Comparison of ENCODE assay signal across 10 cellular contexts in genomic region chr14:100827751-100828447, GRCh38. TPM values are rescaled to one million over a fixed set of nuclear protein-coding genes. Genes with fewer than 3 reads are reported as not detected.
DNase-seq lines count a peak whose midpoint lies in the region; ATAC-seq, FAIRE-seq and TF ChIP-seq lines count a peak whose summit lies in the region.
"Had no signal": no experiment of that assay in that cellular context is flagged by ENCODE, and none has a peak within 500 bp of the region (broad histone marks: within the 10 kb centered on the region; RNA-seq: fewer than 3 reads in every experiment).

No MANE protein-coding gene starts in this region.

- H3K9me3 ChIP-seq in right lobe of liver (no peaks in the 10 kb centered on the region), uterus (no peaks in the 10 kb centered on the region)

- ATAC-seq in Right ventricle myocardium inferior (peak; percentile 47), Right ventricle myocardium superior (ENCODE audit: poor library complexity) (no peak), right lobe of liver (peak; percentile 46 to 70 (median 52)), HG02678 (IDR thresholded peaks at IDR 0.05; ENCODE audit: unreplicated experiment) (no peak)

- TF ChIP-seq CTCF in cardiac fibroblast (IDR thresholded peaks at IDR 0.05; ENCODE audit: low read depth, low read length) (peak; percentile 52), right lobe of liver (IDR thresholded peaks at IDR 0.05) (peak; percentile 37 to 59 (median 40)), uterus (IDR thresholded peaks at IDR 0.05) (no peak), D721Med (IDR thresholded peaks at IDR 0.05; ENCODE audit: insufficient read depth, missing control alignments) (no peak)

- no peaks in the 10 kb centered on the region for H3K4me1 ChIP-seq in right lobe of liver
- no peaks in the 10 kb centered on the region for H3K4me1 ChIP-seq in uterus

- H3K27ac ChIP-seq in right lobe of liver = no peak overlapping the region
- H3K27ac ChIP-seq in uterus = no peak overlapping the region

- TF ChIP-seq POLR2A in right lobe of liver (IDR thresholded peaks at IDR 0.05) (no peak), uterus (IDR thresholded peaks at IDR 0.05) (no peak)

- H3K4me3 ChIP-seq in cardiac fibroblast (replicated peaks in 1 of 2; ENCODE audit: low read depth in 2 of 2, low read length in 2 of 2) (peak overlapping the region; percentile 58 to 68), right lobe of liver (peak overlapping the region in 2 of 3 donors; percentile 10 to 21), uterus (peak overlapping the region; percentile 32 to 35)

- intact Hi-C loops in Right ventricle myocardium inferior (cut with DNase I) (loop anchor here (10.0 kb wide), 1 partner anchor 163 kb away; no protein-coding TSS in a partner anchor), Right ventricle myocardium superior (cut with DNase I) (no loop called here), right lobe of liver (cut with DNase I) (loop anchor here in 1 of 2 donors (10.0 kb wide), 1 partner anchor 113 kb away; no protein-coding TSS in a partner anchor), uterus (cut with DNase I; ENCODE audit: low total_unique reads) (no loop called here)

- H3K36me3 ChIP-seq in right lobe of liver (no peaks in the 10 kb centered on the region), uterus (no peaks in the 10 kb centered on the region)

- no peaks in the 10 kb centered on the region for H3K27me3 ChIP-seq in right lobe of liver
- H3K27me3 ChIP-seq in uterus = no peaks in the 10 kb centered on the region

- WGBS in right lobe of liver (ENCODE audit: insufficient coverage, low coverage, low lambda C conversion rate, missing lambda C conversion rate) = 40% methylated on average over 2 of the region's 43 CpGs

- FAIRE-seq in D721Med (lab: Jason Lieb, UNC) = no peak
- FAIRE-seq: islet of Langerhans had no signal

- DNase-seq in Right ventricle myocardium inferior (ENCODE audit: missing footprints) (peak; percentile 39), Right ventricle myocardium superior (no peak), cardiac fibroblast (ENCODE audit: low read depth in 2 of 2) (peak; percentile 80 to 81), right lobe of liver (no peak), uterus (no peak), NCI-H187 (lab: John Stamatoyannopoulos, UW) (no peak), D721Med (ENCODE audit: insufficient read length, low spot score) (no peak)
- DNase-seq: CD4-positive, CD25-positive, alpha-beta regulatory T cell had no signal

RNA-seq across cellular contexts. Expression of gene MEG3, which starts 2.0 kb away (rescaled TPM):
- total RNA-seq in Right ventricle myocardium inferior = 34.8 TPM
- total RNA-seq in Right ventricle myocardium superior = 24.7 TPM
- total RNA-seq in right lobe of liver = 10 to 100 TPM in 5 of 6 experiments, 1 to 10 TPM in 1; 5.7 to 43.7 (median 23.9) TPM
- total RNA-seq in uterus = 100 to 1,000 TPM in 2 of 4 donors, 10 to 100 TPM in 2; 34.1 to 265 (median 119) TPM

Comparison
In these comparisons a context has a peak if more than half of its experiments do, and no peak if none do; other contexts are left out.
1. ATAC-seq: peak in Right ventricle myocardium inferior (single experiment) and right lobe of liver (4 of 4); none in Right ventricle myocardium superior (single experiment) and HG02678 (single experiment).
2. DNase-seq: peak in Right ventricle myocardium inferior (single experiment) and cardiac fibroblast (2 of 2); none in Right ventricle myocardium superior (single experiment), right lobe of liver (0 of 3), uterus (0 of 2), NCI-H187 (0 of 2) and D721Med (single experiment).
3. CTCF ChIP-seq: peak in cardiac fibroblast (single experiment) and right lobe of liver (4 of 4); none in uterus (0 of 4) and D721Med (single experiment).
4. Peak in every context shown above with its lines, with median percentiles within 50 percentile points of each other: H3K4me3 ChIP-seq.